Comparison of ENCODE assay signal across 2 cellular contexts in the genomic region with DNA sequence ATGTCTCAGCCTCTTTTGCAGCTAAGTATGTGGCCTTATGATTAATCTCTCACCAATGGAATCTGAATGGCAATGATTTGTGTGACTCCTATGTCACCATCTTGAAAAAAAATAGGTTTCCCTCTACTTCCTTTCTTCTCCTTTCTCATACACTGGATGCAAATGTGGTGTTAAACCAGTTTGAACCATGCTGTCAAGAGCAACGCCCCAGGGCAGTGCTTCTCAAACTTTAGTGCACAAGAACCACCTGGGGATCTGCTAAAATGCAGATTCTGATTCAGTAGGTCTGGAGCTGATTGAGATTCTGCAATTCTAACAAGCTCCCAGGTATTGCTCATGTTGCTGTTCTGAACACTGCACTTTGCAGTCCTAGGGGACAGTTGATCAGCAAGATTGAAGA.
TF ChIP-seq lines count a peak whose summit lies in the region.

No MANE protein-coding gene starts in this region.

TF ChIP-seq in GM23338, 12 proteins besides CTCF, POLR2A, EP300 and RAD21 (continues in another document):
- TF ChIP-seq, protein P1, sequence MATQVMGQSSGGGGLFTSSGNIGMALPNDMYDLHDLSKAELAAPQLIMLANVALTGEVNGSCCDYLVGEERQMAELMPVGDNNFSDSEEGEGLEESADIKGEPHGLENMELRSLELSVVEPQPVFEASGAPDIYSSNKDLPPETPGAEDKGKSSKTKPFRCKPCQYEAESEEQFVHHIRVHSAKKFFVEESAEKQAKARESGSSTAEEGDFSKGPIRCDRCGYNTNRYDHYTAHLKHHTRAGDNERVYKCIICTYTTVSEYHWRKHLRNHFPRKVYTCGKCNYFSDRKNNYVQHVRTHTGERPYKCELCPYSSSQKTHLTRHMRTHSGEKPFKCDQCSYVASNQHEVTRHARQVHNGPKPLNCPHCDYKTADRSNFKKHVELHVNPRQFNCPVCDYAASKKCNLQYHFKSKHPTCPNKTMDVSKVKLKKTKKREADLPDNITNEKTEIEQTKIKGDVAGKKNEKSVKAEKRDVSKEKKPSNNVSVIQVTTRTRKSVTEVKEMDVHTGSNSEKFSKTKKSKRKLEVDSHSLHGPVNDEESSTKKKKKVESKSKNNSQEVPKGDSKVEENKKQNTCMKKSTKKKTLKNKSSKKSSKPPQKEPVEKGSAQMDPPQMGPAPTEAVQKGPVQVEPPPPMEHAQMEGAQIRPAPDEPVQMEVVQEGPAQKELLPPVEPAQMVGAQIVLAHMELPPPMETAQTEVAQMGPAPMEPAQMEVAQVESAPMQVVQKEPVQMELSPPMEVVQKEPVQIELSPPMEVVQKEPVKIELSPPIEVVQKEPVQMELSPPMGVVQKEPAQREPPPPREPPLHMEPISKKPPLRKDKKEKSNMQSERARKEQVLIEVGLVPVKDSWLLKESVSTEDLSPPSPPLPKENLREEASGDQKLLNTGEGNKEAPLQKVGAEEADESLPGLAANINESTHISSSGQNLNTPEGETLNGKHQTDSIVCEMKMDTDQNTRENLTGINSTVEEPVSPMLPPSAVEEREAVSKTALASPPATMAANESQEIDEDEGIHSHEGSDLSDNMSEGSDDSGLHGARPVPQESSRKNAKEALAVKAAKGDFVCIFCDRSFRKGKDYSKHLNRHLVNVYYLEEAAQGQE (IDR thresholded peaks at IDR 0.05; ENCODE audit: unreplicated experiment), result no peak
- TF ChIP-seq EZH2 (IDR thresholded peaks at IDR 0.05; ENCODE audit: low read depth, unreplicated experiment), result no peak
- TF ChIP-seq, protein P2, sequence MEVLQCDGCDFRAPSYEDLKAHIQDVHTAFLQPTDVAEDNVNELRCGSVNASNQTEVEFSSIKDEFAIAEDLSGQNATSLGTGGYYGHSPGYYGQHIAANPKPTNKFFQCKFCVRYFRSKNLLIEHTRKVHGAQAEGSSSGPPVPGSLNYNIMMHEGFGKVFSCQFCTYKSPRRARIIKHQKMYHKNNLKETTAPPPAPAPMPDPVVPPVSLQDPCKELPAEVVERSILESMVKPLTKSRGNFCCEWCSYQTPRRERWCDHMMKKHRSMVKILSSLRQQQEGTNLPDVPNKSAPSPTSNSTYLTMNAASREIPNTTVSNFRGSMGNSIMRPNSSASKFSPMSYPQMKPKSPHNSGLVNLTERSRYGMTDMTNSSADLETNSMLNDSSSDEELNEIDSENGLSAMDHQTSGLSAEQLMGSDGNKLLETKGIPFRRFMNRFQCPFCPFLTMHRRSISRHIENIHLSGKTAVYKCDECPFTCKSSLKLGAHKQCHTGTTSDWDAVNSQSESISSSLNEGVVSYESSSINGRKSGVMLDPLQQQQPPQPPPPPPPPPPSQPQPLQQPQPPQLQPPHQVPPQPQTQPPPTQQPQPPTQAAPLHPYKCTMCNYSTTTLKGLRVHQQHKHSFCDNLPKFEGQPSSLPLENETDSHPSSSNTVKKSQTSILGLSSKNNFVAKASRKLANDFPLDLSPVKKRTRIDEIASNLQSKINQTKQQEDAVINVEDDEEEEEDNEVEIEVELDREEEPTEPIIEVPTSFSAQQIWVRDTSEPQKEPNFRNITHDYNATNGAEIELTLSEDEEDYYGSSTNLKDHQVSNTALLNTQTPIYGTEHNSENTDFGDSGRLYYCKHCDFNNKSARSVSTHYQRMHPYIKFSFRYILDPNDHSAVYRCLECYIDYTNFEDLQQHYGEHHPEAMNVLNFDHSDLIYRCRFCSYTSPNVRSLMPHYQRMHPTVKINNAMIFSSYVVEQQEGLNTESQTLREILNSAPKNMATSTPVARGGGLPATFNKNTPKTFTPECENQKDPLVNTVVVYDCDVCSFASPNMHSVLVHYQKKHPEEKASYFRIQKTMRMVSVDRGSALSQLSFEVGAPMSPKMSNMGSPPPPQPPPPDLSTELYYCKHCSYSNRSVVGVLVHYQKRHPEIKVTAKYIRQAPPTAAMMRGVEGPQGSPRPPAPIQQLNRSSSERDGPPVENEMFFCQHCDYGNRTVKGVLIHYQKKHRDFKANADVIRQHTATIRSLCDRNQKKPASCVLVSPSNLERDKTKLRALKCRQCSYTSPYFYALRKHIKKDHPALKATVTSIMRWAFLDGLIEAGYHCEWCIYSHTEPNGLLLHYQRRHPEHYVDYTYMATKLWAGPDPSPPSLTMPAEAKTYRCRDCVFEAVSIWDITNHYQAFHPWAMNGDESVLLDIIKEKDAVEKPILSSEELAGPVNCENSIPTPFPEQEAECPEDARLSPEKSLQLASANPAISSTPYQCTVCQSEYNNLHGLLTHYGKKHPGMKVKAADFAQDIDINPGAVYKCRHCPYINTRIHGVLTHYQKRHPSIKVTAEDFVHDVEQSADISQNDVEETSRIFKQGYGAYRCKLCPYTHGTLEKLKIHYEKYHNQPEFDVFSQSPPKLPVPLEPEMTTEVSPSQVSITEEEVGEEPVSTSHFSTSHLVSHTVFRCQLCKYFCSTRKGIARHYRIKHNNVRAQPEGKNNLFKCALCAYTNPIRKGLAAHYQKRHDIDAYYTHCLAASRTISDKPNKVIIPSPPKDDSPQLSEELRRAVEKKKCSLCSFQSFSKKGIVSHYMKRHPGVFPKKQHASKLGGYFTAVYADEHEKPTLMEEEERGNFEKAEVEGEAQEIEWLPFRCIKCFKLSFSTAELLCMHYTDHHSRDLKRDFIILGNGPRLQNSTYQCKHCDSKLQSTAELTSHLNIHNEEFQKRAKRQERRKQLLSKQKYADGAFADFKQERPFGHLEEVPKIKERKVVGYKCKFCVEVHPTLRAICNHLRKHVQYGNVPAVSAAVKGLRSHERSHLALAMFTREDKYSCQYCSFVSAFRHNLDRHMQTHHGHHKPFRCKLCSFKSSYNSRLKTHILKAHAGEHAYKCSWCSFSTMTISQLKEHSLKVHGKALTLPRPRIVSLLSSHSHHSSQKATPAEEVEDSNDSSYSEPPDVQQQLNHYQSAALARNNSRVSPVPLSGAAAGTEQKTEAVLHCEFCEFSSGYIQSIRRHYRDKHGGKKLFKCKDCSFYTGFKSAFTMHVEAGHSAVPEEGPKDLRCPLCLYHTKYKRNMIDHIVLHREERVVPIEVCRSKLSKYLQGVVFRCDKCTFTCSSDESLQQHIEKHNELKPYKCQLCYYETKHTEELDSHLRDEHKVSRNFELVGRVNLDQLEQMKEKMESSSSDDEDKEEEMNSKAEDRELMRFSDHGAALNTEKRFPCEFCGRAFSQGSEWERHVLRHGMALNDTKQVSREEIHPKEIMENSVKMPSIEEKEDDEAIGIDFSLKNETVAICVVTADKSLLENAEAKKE (CRISPR knock-in tag; IDR thresholded peaks at IDR 0.05), result no peak
- TF ChIP-seq EZH2phosphoT487 (IDR thresholded peaks at IDR 0.05; ENCODE audit: unreplicated experiment), result no peak
- TF ChIP-seq ZNF331 (CRISPR knock-in tag; IDR thresholded peaks at IDR 0.05; ENCODE audit: low read depth), result no peak
- no peak for TF ChIP-seq JUNB (IDR thresholded peaks at IDR 0.05; ENCODE audit: unreplicated experiment)
- TF ChIP-seq CREB1 (CRISPR knock-in tag; IDR thresholded peaks at IDR 0.05; ENCODE audit: low read depth), result no peak
- TF ChIP-seq, protein P3, sequence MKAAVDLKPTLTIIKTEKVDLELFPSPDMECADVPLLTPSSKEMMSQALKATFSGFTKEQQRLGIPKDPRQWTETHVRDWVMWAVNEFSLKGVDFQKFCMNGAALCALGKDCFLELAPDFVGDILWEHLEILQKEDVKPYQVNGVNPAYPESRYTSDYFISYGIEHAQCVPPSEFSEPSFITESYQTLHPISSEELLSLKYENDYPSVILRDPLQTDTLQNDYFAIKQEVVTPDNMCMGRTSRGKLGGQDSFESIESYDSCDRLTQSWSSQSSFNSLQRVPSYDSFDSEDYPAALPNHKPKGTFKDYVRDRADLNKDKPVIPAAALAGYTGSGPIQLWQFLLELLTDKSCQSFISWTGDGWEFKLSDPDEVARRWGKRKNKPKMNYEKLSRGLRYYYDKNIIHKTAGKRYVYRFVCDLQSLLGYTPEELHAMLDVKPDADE (IDR thresholded peaks at IDR 0.05), result no peak
- no peak for TF ChIP-seq ZNF114 (CRISPR knock-in tag; IDR thresholded peaks at IDR 0.05)
- no peak for TF ChIP-seq STAT1 (IDR thresholded peaks at IDR 0.05; ENCODE audit: unreplicated experiment)

TF ChIP-seq in H1, 55 proteins besides CTCF, POLR2A, EP300 and RAD21 (continues in another document):
- TF ChIP-seq, protein P4, sequence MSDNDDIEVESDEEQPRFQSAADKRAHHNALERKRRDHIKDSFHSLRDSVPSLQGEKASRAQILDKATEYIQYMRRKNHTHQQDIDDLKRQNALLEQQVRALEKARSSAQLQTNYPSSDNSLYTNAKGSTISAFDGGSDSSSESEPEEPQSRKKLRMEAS (IDR thresholded peaks at IDR 0.05), result no peak
- TF ChIP-seq CHD2 (IDR thresholded peaks at IDR 0.05; ENCODE audit: low read length), result no peak
- no peak for TF ChIP-seq HDAC2 (IDR thresholded peaks at IDR 0.05; ENCODE audit: borderline replicate concordance in 1 of 2, low read depth in 2 of 2, low read length in 2 of 2)
- no peak for TF ChIP-seq KDM1A (IDR thresholded peaks at IDR 0.05; ENCODE audit: borderline replicate concordance, low read length)
- TF ChIP-seq, protein P5, sequence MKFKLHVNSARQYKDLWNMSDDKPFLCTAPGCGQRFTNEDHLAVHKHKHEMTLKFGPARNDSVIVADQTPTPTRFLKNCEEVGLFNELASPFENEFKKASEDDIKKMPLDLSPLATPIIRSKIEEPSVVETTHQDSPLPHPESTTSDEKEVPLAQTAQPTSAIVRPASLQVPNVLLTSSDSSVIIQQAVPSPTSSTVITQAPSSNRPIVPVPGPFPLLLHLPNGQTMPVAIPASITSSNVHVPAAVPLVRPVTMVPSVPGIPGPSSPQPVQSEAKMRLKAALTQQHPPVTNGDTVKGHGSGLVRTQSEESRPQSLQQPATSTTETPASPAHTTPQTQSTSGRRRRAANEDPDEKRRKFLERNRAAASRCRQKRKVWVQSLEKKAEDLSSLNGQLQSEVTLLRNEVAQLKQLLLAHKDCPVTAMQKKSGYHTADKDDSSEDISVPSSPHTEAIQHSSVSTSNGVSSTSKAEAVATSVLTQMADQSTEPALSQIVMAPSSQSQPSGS (IDR thresholded peaks at IDR 0.05; ENCODE audit: low read length), result no peak
- TF ChIP-seq RBBP5 (IDR thresholded peaks at IDR 0.05; ENCODE audit: borderline replicate concordance, low read depth, low read length), result no peak
- TF ChIP-seq TAF1 (IDR thresholded peaks at IDR 0.05; ENCODE audit: low read depth, low read length), result no peak
- no peak for TF ChIP-seq TEAD4 (IDR thresholded peaks at IDR 0.05; ENCODE audit: low read depth, low read length)
- TF ChIP-seq YY1 (IDR thresholded peaks at IDR 0.05; ENCODE audit: low read depth, low read length), result no peak
- TF ChIP-seq, protein P6, sequence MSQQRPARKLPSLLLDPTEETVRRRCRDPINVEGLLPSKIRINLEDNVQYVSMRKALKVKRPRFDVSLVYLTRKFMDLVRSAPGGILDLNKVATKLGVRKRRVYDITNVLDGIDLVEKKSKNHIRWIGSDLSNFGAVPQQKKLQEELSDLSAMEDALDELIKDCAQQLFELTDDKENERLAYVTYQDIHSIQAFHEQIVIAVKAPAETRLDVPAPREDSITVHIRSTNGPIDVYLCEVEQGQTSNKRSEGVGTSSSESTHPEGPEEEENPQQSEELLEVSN (IDR thresholded peaks at IDR 0.05), result no peak
- no peak for TF ChIP-seq CREB1 (IDR thresholded peaks at IDR 0.05)
- TF ChIP-seq SAP30 (IDR thresholded peaks at IDR 0.05; ENCODE audit: insufficient read depth, insufficient replicate concordance, low read length), result no peak
- no peak for TF ChIP-seq PHF8 (conservative IDR thresholded peaks at IDR 0.05; ENCODE audit: low read depth, low read length)
- TF ChIP-seq SRF (IDR thresholded peaks at IDR 0.05; ENCODE audit: low read depth, low read length), result no peak
